ENCODE assay signal across 9 cellular contexts in genomic region chr19:51572415-51572814, GRCh38. TPM values are rescaled to one million over a fixed set of nuclear protein-coding genes. Genes with fewer than 3 reads are reported as not detected.
DNase-seq lines count a peak whose midpoint lies in the region; ATAC-seq and TF ChIP-seq lines count a peak whose summit lies in the region.
"Had no signal": no experiment of that assay in that cellular context is flagged by ENCODE, and none has a peak within 500 bp of the region (broad histone marks: within the 10 kb centered on the region; RNA-seq: fewer than 3 reads in every experiment).

No MANE protein-coding gene starts in this region.

- CTCF ChIA-PET in activated CD4-positive, alpha-beta T cell treated with anti-CD3 and anti-CD28 coated beads for 36 hours (lab: Charles Lee), result interaction anchor here (0.7 to 0.9 kb wide), 3 partner anchors 22 to 938 kb away, joined by 3 to 5 read pairs (median 3); no protein-coding TSS in a partner anchor
- CTCF ChIA-PET in T-cell (lab: Charles Lee), result no interaction called here

- ATAC-seq in activated CD4-positive, alpha-beta T cell treated with anti-CD3 and anti-CD28 coated beads for 36 hours, result no peak
- no peak for ATAC-seq in T-cell (replicated peaks in 1 of 4)
- no peak for ATAC-seq in stimulated activated naive CD8-positive, alpha-beta T cell treated with anti-CD3 and anti-CD28 coated beads, Interleukin-15, amount 100 ng/mL, for 72 hours
- no peak for ATAC-seq in HG03571 (IDR thresholded peaks at IDR 0.05; ENCODE audit: unreplicated experiment)

- peaks cover 40% of the 10 kb centered on the region for H3K4me1 Mint-ChIP-seq in activated CD4-positive, alpha-beta T cell treated with anti-CD3 and anti-CD28 coated beads for 36 hours
- H3K4me1 Mint-ChIP-seq in T-cell, result peaks cover 33 to 37% (median 36%) of the 10 kb centered on the region in 3 donors
- H3K4me1 Mint-ChIP-seq in stimulated activated naive CD8-positive, alpha-beta T cell treated with anti-CD3 and anti-CD28 coated beads, Interleukin-15, amount 100 ng/mL, for 72 hours, result peaks cover 31% of the 10 kb centered on the region

- H3K4me3 Mint-ChIP-seq in activated CD4-positive, alpha-beta T cell treated with anti-CD3 and anti-CD28 coated beads for 36 hours, result peak overlapping the region; percentile 91
- H3K4me3 Mint-ChIP-seq in T-cell, result peak overlapping the region; percentile 94 to 97 (median 96)
- peak overlapping the region; percentile 96 to 98 for H3K4me3 Mint-ChIP-seq in stimulated activated naive CD8-positive, alpha-beta T cell treated with anti-CD3 and anti-CD28 coated beads, Interleukin-15, amount 100 ng/mL, for 72 hours

- peaks cover 41% of the 10 kb centered on the region for H3K36me3 Mint-ChIP-seq in activated CD4-positive, alpha-beta T cell treated with anti-CD3 and anti-CD28 coated beads for 36 hours (ENCODE audit: low read depth)
- H3K36me3 Mint-ChIP-seq in T-cell, result peaks cover 35% of the 10 kb centered on the region

- peaks cover 6% of the 10 kb centered on the region for H3K9me3 Mint-ChIP-seq in activated CD4-positive, alpha-beta T cell treated with anti-CD3 and anti-CD28 coated beads for 36 hours (ENCODE audit: low read depth)
- no peaks in the 10 kb centered on the region for H3K9me3 Mint-ChIP-seq in T-cell
- no peaks in the 10 kb centered on the region for H3K9me3 Mint-ChIP-seq in stimulated activated naive CD8-positive, alpha-beta T cell treated with anti-CD3 and anti-CD28 coated beads, Interleukin-15, amount 100 ng/mL, for 72 hours

- H3K4me3 ChIP-seq in fibroblast of villous mesenchyme (ENCODE audit: low read depth, low read length), result peak overlapping the region; percentile 85

- peak overlapping the region; percentile 25 for H3K27ac Mint-ChIP-seq in activated CD4-positive, alpha-beta T cell treated with anti-CD3 and anti-CD28 coated beads for 36 hours
- peak overlapping the region; percentile 39 to 48 for H3K27ac Mint-ChIP-seq in T-cell
- peak overlapping the region in 1 of 2 donors; percentile 43 for H3K27ac Mint-ChIP-seq in stimulated activated naive CD8-positive, alpha-beta T cell treated with anti-CD3 and anti-CD28 coated beads, Interleukin-15, amount 100 ng/mL, for 72 hours

- no peak for DNase-seq in activated CD4-positive, alpha-beta T cell treated with anti-CD3 and anti-CD28 coated beads for 36 hours
- no peak for DNase-seq in activated CD4-positive, alpha-beta T cell treated with anti-CD3 and anti-CD28 coated beads, Interleukin-2, amount 50 U/mL, for 1 hour
- DNase-seq in T-cell (no peak), fibroblast of villous mesenchyme (ENCODE audit: low read depth) (no peak), NCI-H2227 treated with DMSO at 0.1 percent for 48 hours (lab: John Stamatoyannopoulos, UW) (no peak), LoVo (ENCODE audit: low spot score) (no peak)
- DNase-seq in stimulated activated naive CD8-positive, alpha-beta T cell treated with anti-CD3 and anti-CD28 coated beads, Interleukin-15, amount 100 ng/mL, for 72 hours, result no peak
- DNase-seq: heart left ventricle had no signal

- TF ChIP-seq CTCF in fibroblast of villous mesenchyme (IDR thresholded peaks at IDR 0.05; ENCODE audit: insufficient read depth, low read depth, low read length), result no peak

- intact Hi-C loops in activated CD4-positive, alpha-beta T cell treated with anti-CD3 and anti-CD28 coated beads for 36 hours (cut with DNase I, micrococcal nuclease), result loop anchor here in 1 of 2 experiments (5.0 kb wide), 2 partner anchors 465 to 765 kb away; partner anchors contain the start of gene CTU1

- H3K27me3 Mint-ChIP-seq in activated CD4-positive, alpha-beta T cell treated with anti-CD3 and anti-CD28 coated beads for 36 hours, result no peaks in the 10 kb centered on the region
- H3K27me3 Mint-ChIP-seq in T-cell, result peaks cover 7 to 8% of the 10 kb centered on the region in 2 donors
- H3K27me3 Mint-ChIP-seq in stimulated activated naive CD8-positive, alpha-beta T cell treated with anti-CD3 and anti-CD28 coated beads, Interleukin-15, amount 100 ng/mL, for 72 hours, result peaks cover 9% of the 10 kb centered on the region

- POLR2A ChIA-PET in activated CD4-positive, alpha-beta T cell treated with anti-CD3 and anti-CD28 coated beads for 36 hours (lab: Charles Lee), result no interaction called here
- POLR2A ChIA-PET in T-cell (lab: Charles Lee), result no interaction called here

RNA-seq across cellular contexts. Expression of gene ZNF175, which starts 1.3 kb away (rescaled TPM):
- total RNA-seq in activated CD4-positive, alpha-beta T cell treated with anti-CD3 and anti-CD28 coated beads for 36 hours, result 1 to 10 TPM; 5.9 to 9.6 TPM
- total RNA-seq in T-cell (10 to 100 TPM in 3 of 5 donors, 1 to 10 TPM in 2; 6.7 to 16.8 (median 12.3) TPM), fibroblast of villous mesenchyme (5.5 and 9.9 TPM in 2 replicates)

RNA-seq across cellular contexts. Expression of gene SIGLEC6, which starts 40.9 kb away (rescaled TPM):
- not detected for total RNA-seq in activated CD4-positive, alpha-beta T cell treated with anti-CD3 and anti-CD28 coated beads for 36 hours
- total RNA-seq in T-cell (under 1 TPM in 4 of 5 donors, not detected in 1; 0.23 to 0.79 (median 0.64) TPM), fibroblast of villous mesenchyme (under 0.01 TPM in 1 of 2 replicates, not detected in the other)

RNA-seq across cellular contexts. Expression of gene SIGLEC5, which starts 57.8 kb away (rescaled TPM):
- not detected for total RNA-seq in activated CD4-positive, alpha-beta T cell treated with anti-CD3 and anti-CD28 coated beads for 36 hours
- total RNA-seq in T-cell (under 1 TPM in 2 of 5 donors, not detected in 3; 0.16 to 0.26 TPM), fibroblast of villous mesenchyme (not detected in 2 replicates)
